21 cellular contexts compared by ENCODE assay signal in genomic region chr6:149208071-149208670, GRCh38.
"Had no signal": no experiment of that assay in that cellular context is flagged by ENCODE, and none has a peak within 500 bp of the region (broad histone marks: within the 10 kb centered on the region; RNA-seq: fewer than 3 reads in every experiment).

No MANE protein-coding gene starts in this region.

- H3K27me3 ChIP-seq: upper lobe of right lung had no signal

- H3K36me3 Mint-ChIP-seq: naive thymus-derived CD8-positive, alpha-beta T cell had no signal

- H3K4me3 ChIP-seq: coronary artery, heart right ventricle, lung, upper lobe of right lung had no signal

- H3K4me3 Mint-ChIP-seq: activated naive CD4-positive, alpha-beta T cell treated with anti-CD3 and anti-CD28 coated beads, Interleukin-2, amount 10 ng/mL, durations not matched to agents 7 days and 5 days; activated T-cell treated with anti-CD3 and anti-CD28 coated beads, Interleukin-2, amount 50 U/mL, for 4 hours; central memory CD8-positive, alpha-beta T cell; naive thymus-derived CD8-positive, alpha-beta T cell; T-cell had no signal

- H3K27ac Mint-ChIP-seq: activated naive CD4-positive, alpha-beta T cell treated with anti-CD3 and anti-CD28 coated beads, Interleukin-2, amount 10 ng/mL, durations not matched to agents 7 days and 5 days; progenitor cell of endocrine pancreas; T-cell had no signal

- H3K27ac ChIP-seq: coronary artery, heart right ventricle, upper lobe of right lung had no signal

- ATAC-seq: activated T-cell treated with anti-CD3 and anti-CD28 coated beads, Interleukin-2, amount 50 U/mL, for 4 hours; heart right ventricle; left lobe of liver; naive thymus-derived CD8-positive, alpha-beta T cell; stimulated activated naive CD8-positive, alpha-beta T cell treated with anti-CD3 and anti-CD28 coated beads, Interleukin-15, Interleukin-2, amounts not matched to agents 100 U/mL and 50 U/mL, for 24 hours; T-cell; upper lobe of right lung had no signal

- H3K36me3 ChIP-seq: heart right ventricle, upper lobe of right lung had no signal

- H3K9me3 Mint-ChIP-seq: central memory CD8-positive, alpha-beta T cell had no signal

- H3K9me3 ChIP-seq: heart right ventricle, upper lobe of right lung had no signal

- H3K27me3 Mint-ChIP-seq: activated naive CD4-positive, alpha-beta T cell treated with anti-CD3 and anti-CD28 coated beads, Interleukin-2, amount 10 ng/mL, durations not matched to agents 7 days and 5 days; central memory CD8-positive, alpha-beta T cell; naive thymus-derived CD8-positive, alpha-beta T cell; T-cell had no signal

- DNase-seq: activated CD4-positive, alpha-beta T cell treated with anti-CD3 and anti-CD28 coated beads for 1 hour; activated CD4-positive, alpha-beta T cell treated with anti-CD3 and anti-CD28 coated beads, Interleukin-2, amount 50 U/mL, for 4 hours; activated CD8-positive, alpha-beta memory T cell treated with anti-CD3 and anti-CD28 coated beads for 24 hours; activated CD8-positive, alpha-beta memory T cell treated with anti-CD3 and anti-CD28 coated beads, Interleukin-2, amount 50 U/mL, for 4 hours; activated effector memory CD4-positive, alpha-beta T cell treated with anti-CD3 and anti-CD28 coated beads, Interleukin-2, amount 50 U/mL, for 16 hours; activated naive CD4-positive, alpha-beta T cell treated with anti-CD3 and anti-CD28 coated beads, Interleukin-2, amount 10 ng/mL, durations not matched to agents 7 days and 5 days; activated T-cell treated with anti-CD3 and anti-CD28 coated beads, Interleukin-2, amount 50 U/mL, for 4 hours; erythroblast; foreskin fibroblast; heart right ventricle; naive thymus-derived CD8-positive, alpha-beta T cell; stimulated activated CD4-positive, alpha-beta T cell treated with anti-CD3 and anti-CD28 coated beads, Interleukin-4, amount 100 ng/mL, for 1 hour; stimulated activated naive CD8-positive, alpha-beta T cell treated with anti-CD3 and anti-CD28 coated beads, Interleukin-15, Interleukin-2, amounts not matched to agents 100 U/mL and 50 U/mL, for 24 hours; T-cell; T-helper 9 cell; upper lobe of right lung had no signal
